Comparison of ENCODE assay signal across 17 cellular contexts in genomic region chr7:146375155-146375554, GRCh38.
DNase-seq lines count a peak whose midpoint lies in the region; ATAC-seq and TF ChIP-seq lines count a peak whose summit lies in the region.
"Had no signal": no experiment of that assay in that cellular context is flagged by ENCODE, and none has a peak within 500 bp of the region (broad histone marks: within the 10 kb centered on the region; RNA-seq: fewer than 3 reads in every experiment).

No MANE protein-coding gene starts in this region.

- TF ChIP-seq EP300 in gastroesophageal sphincter (IDR thresholded peaks at IDR 0.05), result no peak

- H2AK5ac ChIP-seq in mesendoderm (ENCODE audit: low read length), result no peak overlapping the region

- ATAC-seq in GM19395 (IDR thresholded peaks at IDR 0.05; ENCODE audit: unreplicated experiment) (no peak), gastroesophageal sphincter (no peak)
- ATAC-seq in activated CD8-positive, alpha-beta T cell treated with anti-CD3 and anti-CD28 coated beads for 36 hours, result no peak
- ATAC-seq: activated naive CD8-positive, alpha-beta T cell treated with anti-CD3 and anti-CD28 coated beads, Interleukin-2, amount 50 U/mL, for 24 hours; psoas muscle had no signal

- POLR2A ChIA-PET in HEK293 (lab: Yijun Ruan, JAX), result no interaction called here
- POLR2A ChIA-PET in activated CD8-positive, alpha-beta T cell treated with anti-CD3 and anti-CD28 coated beads for 36 hours (lab: Charles Lee), result no interaction called here

- no peaks in the 10 kb centered on the region for H3K4me1 Mint-ChIP-seq in activated CD8-positive, alpha-beta T cell treated with anti-CD3 and anti-CD28 coated beads for 36 hours (ENCODE audit: low read depth)
- H3K4me1 Mint-ChIP-seq: activated B cell treated with CpG ODN at 0.5 μM for 24 hours; activated CD4-positive, alpha-beta memory T cell treated with anti-CD3 and anti-CD28 coated beads, Interleukin-2, amount 10 ng/mL, durations not matched to agents 7 days and 5 days; activated naive CD8-positive, alpha-beta T cell treated with anti-CD3 and anti-CD28 coated beads, Interleukin-2, amount 50 U/mL, for 24 hours had no signal

- no peak overlapping the region for H3K23ac ChIP-seq in mesendoderm (ENCODE audit: low read length)

- no peak overlapping the region for H4K5ac ChIP-seq in mesendoderm (ENCODE audit: low read length)

- no peaks in the 10 kb centered on the region for H3K36me3 Mint-ChIP-seq in activated CD8-positive, alpha-beta T cell treated with anti-CD3 and anti-CD28 coated beads for 36 hours (ENCODE audit: low read depth)

- H3K27me3 Mint-ChIP-seq in activated CD8-positive, alpha-beta T cell treated with anti-CD3 and anti-CD28 coated beads for 36 hours, result no peaks in the 10 kb centered on the region
- H3K27me3 Mint-ChIP-seq: activated B cell treated with CpG ODN at 0.5 μM for 24 hours; activated CD4-positive, alpha-beta memory T cell treated with anti-CD3 and anti-CD28 coated beads, Interleukin-2, amount 10 ng/mL, durations not matched to agents 7 days and 5 days; activated naive CD8-positive, alpha-beta T cell treated with anti-CD3 and anti-CD28 coated beads, Interleukin-2, amount 50 U/mL, for 24 hours had no signal

- H3K9me3 ChIP-seq in HEK293 (ENCODE audit: control insufficient read depth, insufficient read depth, low read depth, low read length), result no peaks in the 10 kb centered on the region
- H3K9me3 ChIP-seq in gastroesophageal sphincter, result peaks cover 0 to 4% (median 0%) of the 10 kb centered on the region in 3 donors
- H3K9me3 ChIP-seq: suprapubic skin had no signal

- H2BK15ac ChIP-seq in mesendoderm (replicated peaks; ENCODE audit: low read depth), result no peak overlapping the region

- CTCF ChIA-PET in HEK293 (lab: Yijun Ruan, JAX), result no interaction called here
- CTCF ChIA-PET in activated CD8-positive, alpha-beta T cell treated with anti-CD3 and anti-CD28 coated beads for 36 hours (lab: Charles Lee), result no interaction called here

- H3K79me2 ChIP-seq in mesendoderm (ENCODE audit: control insufficient read depth, insufficient read depth, low read length), result no peaks in the 10 kb centered on the region

- H3K27me3 ChIP-seq in mesendoderm (ENCODE audit: insufficient read depth, low read length, poor library complexity) (no peaks in the 10 kb centered on the region), gastroesophageal sphincter (no peaks in the 10 kb centered on the region)
- H3K27me3 ChIP-seq: suprapubic skin had no signal

- WGBS in mesendoderm (ENCODE audit: extremely low coverage, insufficient coverage, low lambda C conversion rate), result no CpG with 5 or more reads among the region's 2 CpGs
- WGBS in gastroesophageal sphincter (ENCODE audit: low coverage in 1 of 2), 2 donors, result 6 to 29% methylated on average over 2 of the region's 2 CpGs

- no peak overlapping the region for H3K4me3 Mint-ChIP-seq in activated CD8-positive, alpha-beta T cell treated with anti-CD3 and anti-CD28 coated beads for 36 hours
- H3K4me3 Mint-ChIP-seq: activated B cell treated with CpG ODN at 0.5 μM for 24 hours; activated CD4-positive, alpha-beta memory T cell treated with anti-CD3 and anti-CD28 coated beads, Interleukin-2, amount 10 ng/mL, durations not matched to agents 7 days and 5 days; activated naive CD8-positive, alpha-beta T cell treated with anti-CD3 and anti-CD28 coated beads, Interleukin-2, amount 50 U/mL, for 24 hours had no signal

- TF ChIP-seq CTCF in HEK293 (tag by site-specific recombination; IDR thresholded peaks at IDR 0.05) (no peak), gastroesophageal sphincter (IDR thresholded peaks at IDR 0.05) (no peak)
- no peak for TF ChIP-seq CTCF in activated CD8-positive, alpha-beta T cell treated with anti-CD3 and anti-CD28 coated beads for 36 hours (IDR thresholded peaks at IDR 0.05)

- no peak overlapping the region for H3K9ac ChIP-seq in mesendoderm (ENCODE audit: low read length)

- no peak overlapping the region for H3K4me3 ChIP-seq in HEK293 (ENCODE audit: low read depth, low read length)
- H3K4me3 ChIP-seq in mesendoderm (ENCODE audit: low read length), result no peak overlapping the region
- no peak overlapping the region for H3K4me3 ChIP-seq in gastroesophageal sphincter
- H3K4me3 ChIP-seq: lung, psoas muscle, suprapubic skin had no signal

- intact Hi-C loops in activated CD8-positive, alpha-beta T cell treated with anti-CD3 and anti-CD28 coated beads for 36 hours (cut with micrococcal nuclease), result no loop called here

- H3K79me1 ChIP-seq in mesendoderm (ENCODE audit: low read length), result no peaks in the 10 kb centered on the region

- DNase-seq in NCI-H2171 (lab: John Stamatoyannopoulos, UW) (peak; percentile 56), SHP77 (lab: John Stamatoyannopoulos, UW) (peak; percentile 72 to 84), mesendoderm (peak; percentile 51)
- DNase-seq in activated CD8-positive, alpha-beta T cell treated with anti-CD3 and anti-CD28 coated beads for 36 hours, result no peak
- DNase-seq: activated B cell treated with CpG ODN at 0.5 μM for 24 hours; activated CD4-positive, alpha-beta memory T cell treated with anti-CD3 and anti-CD28 coated beads, Interleukin-2, amount 10 ng/mL, durations not matched to agents 7 days and 5 days; activated gamma-delta T cell; activated naive CD8-positive, alpha-beta T cell treated with anti-CD3 and anti-CD28 coated beads, Interleukin-2, amount 50 U/mL, for 24 hours; activated T-cell treated with anti-CD3 and anti-CD28 coated beads for 4 hours; KG1; kidney; psoas muscle had no signal

- no peak overlapping the region for H2BK120ac ChIP-seq in mesendoderm (ENCODE audit: low read depth, low read length)

- H4K8ac ChIP-seq in mesendoderm (ENCODE audit: low read depth, low read length), result no peak overlapping the region

- H3K27ac Mint-ChIP-seq in activated CD8-positive, alpha-beta T cell treated with anti-CD3 and anti-CD28 coated beads for 36 hours, result no peak overlapping the region
- H3K27ac Mint-ChIP-seq: activated B cell treated with CpG ODN at 0.5 μM for 24 hours; activated CD4-positive, alpha-beta memory T cell treated with anti-CD3 and anti-CD28 coated beads, Interleukin-2, amount 10 ng/mL, durations not matched to agents 7 days and 5 days; activated naive CD8-positive, alpha-beta T cell treated with anti-CD3 and anti-CD28 coated beads, Interleukin-2, amount 50 U/mL, for 24 hours had no signal

- H3K4ac ChIP-seq in mesendoderm (ENCODE audit: low read depth, low read length), result no peak overlapping the region

- H3K27ac ChIP-seq in HEK293 (ENCODE audit: extremely low read depth, low read depth, low read length) (no peak overlapping the region), mesendoderm (ENCODE audit: low read depth, low read length) (no peak overlapping the region), gastroesophageal sphincter (no peak overlapping the region)
- H3K27ac ChIP-seq: psoas muscle, suprapubic skin had no signal

- H3K56ac ChIP-seq in mesendoderm (ENCODE audit: low read length), result no peak overlapping the region

- TF ChIP-seq POLR2A in gastroesophageal sphincter (IDR thresholded peaks at IDR 0.05), result no peak

- no peaks in the 10 kb centered on the region for H3K36me3 ChIP-seq in HEK293 (ENCODE audit: control insufficient read depth in 2 of 2, insufficient read depth in 1 of 2, low read length in 2 of 2)
- no peaks in the 10 kb centered on the region for H3K36me3 ChIP-seq in mesendoderm (ENCODE audit: control insufficient read depth, insufficient read depth, low read length)
- H3K36me3 ChIP-seq in gastroesophageal sphincter, result no peaks in the 10 kb centered on the region
- H3K36me3 ChIP-seq: suprapubic skin had no signal

- H3K4me2 ChIP-seq in mesendoderm (ENCODE audit: low read length), result no peak overlapping the region

- no peak overlapping the region for H2BK5ac ChIP-seq in mesendoderm (ENCODE audit: low read length)

- no peak overlapping the region for H3K18ac ChIP-seq in mesendoderm (ENCODE audit: low read length)

- peaks cover 6% of the 10 kb centered on the region for H3K9me3 Mint-ChIP-seq in activated CD8-positive, alpha-beta T cell treated with anti-CD3 and anti-CD28 coated beads for 36 hours

- no peaks in the 10 kb centered on the region for H3K4me1 ChIP-seq in HEK293 (ENCODE audit: control insufficient read depth, insufficient read depth, low read length)
- H3K4me1 ChIP-seq in mesendoderm (ENCODE audit: control insufficient read depth, low read depth, low read length), result no peaks in the 10 kb centered on the region
- no peaks in the 10 kb centered on the region for H3K4me1 ChIP-seq in gastroesophageal sphincter
- H3K4me1 ChIP-seq: psoas muscle, suprapubic skin had no signal

TF ChIP-seq in HEK293, 187 proteins besides CTCF, POLR2A, EP300 and RAD21:
- TF ChIP-seq, protein P1, sequence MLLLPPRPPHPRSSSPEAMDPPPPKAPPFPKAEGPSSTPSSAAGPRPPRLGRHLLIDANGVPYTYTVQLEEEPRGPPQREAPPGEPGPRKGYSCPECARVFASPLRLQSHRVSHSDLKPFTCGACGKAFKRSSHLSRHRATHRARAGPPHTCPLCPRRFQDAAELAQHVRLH (tag by site-specific recombination; IDR thresholded peaks at IDR 0.05), result no peak
- TF ChIP-seq ZBTB17 (tag by site-specific recombination; IDR thresholded peaks at IDR 0.05) (0 out of 2 replicates have a peak, but pooled peaks have one; percentile 21), BCL11A (tag by site-specific recombination; IDR thresholded peaks at IDR 0.05; ENCODE audit: low read depth) (no peak), ZNF366 (tag by site-specific recombination; conservative IDR thresholded peaks at IDR 0.05) (no peak)
